In genomic region chr4:54941994-54942552, GRCh38 we compare ENCODE assay signal across 2 cellular contexts.
TF ChIP-seq lines count a peak whose summit lies in the region.

No MANE protein-coding gene starts in this region.

TF ChIP-seq in HepG2, 621 proteins besides CTCF, POLR2A, EP300 and RAD21 (continued from another document):
- TF ChIP-seq PAXIP1 (CRISPR knock-in tag; conservative IDR thresholded peaks at IDR 0.05) = no peak
- TF ChIP-seq ZKSCAN8 (CRISPR knock-in tag; IDR thresholded peaks at IDR 0.05; ENCODE audit: borderline replicate concordance) = no peak
- no peak for TF ChIP-seq JARID2 (CRISPR knock-in tag; IDR thresholded peaks at IDR 0.05; ENCODE audit: insufficient replicate concordance)
- TF ChIP-seq ZNF768 (CRISPR knock-in tag; IDR thresholded peaks at IDR 0.05) = no peak
- TF ChIP-seq YEATS4 (CRISPR knock-in tag; IDR thresholded peaks at IDR 0.05; ENCODE audit: borderline replicate concordance) = no peak
- no peak for TF ChIP-seq THAP7 (CRISPR knock-in tag; IDR thresholded peaks at IDR 0.05)
- TF ChIP-seq TERF1 (CRISPR knock-in tag; IDR thresholded peaks at IDR 0.05) = no peak
- TF ChIP-seq PCBP2 (optimal IDR thresholded peaks at IDR 0.05; ENCODE audit: low read depth, low read length, poor library complexity, severe bottlenecking) = no peak
- no peak for TF ChIP-seq CEBPB (IDR thresholded peaks at IDR 0.05; ENCODE audit: borderline replicate concordance, low read depth, low read length)
- no peak for TF ChIP-seq ZNF260 (CRISPR knock-in tag; IDR thresholded peaks at IDR 0.05; ENCODE audit: borderline replicate concordance, low read depth)
- no peak for TF ChIP-seq ONECUT2 (CRISPR knock-in tag; IDR thresholded peaks at IDR 0.05)
- TF ChIP-seq PBX2 (CRISPR knock-in tag; IDR thresholded peaks at IDR 0.05) = no peak
- TF ChIP-seq FOXP1 (IDR thresholded peaks at IDR 0.05) = no peak
- TF ChIP-seq FOXP1 (CRISPR knock-in tag; IDR thresholded peaks at IDR 0.05) = no peak
- no peak for TF ChIP-seq ISL2 (CRISPR knock-in tag; IDR thresholded peaks at IDR 0.05)
- no peak for TF ChIP-seq THRA (CRISPR knock-in tag; IDR thresholded peaks at IDR 0.05; ENCODE audit: borderline replicate concordance)
- TF ChIP-seq ZNF235 (CRISPR knock-in tag; IDR thresholded peaks at IDR 0.05; ENCODE audit: borderline replicate concordance) = no peak

TF ChIP-seq in WTC11, 78 proteins besides CTCF, POLR2A, EP300 and RAD21 (continued from another document):
- TF ChIP-seq ZNF425 (CRISPR knock-in tag; conservative IDR thresholded peaks at IDR 0.05) (no peak), CBFB (CRISPR knock-in tag; IDR thresholded peaks at IDR 0.05; ENCODE audit: low read depth) (no peak), E2F5 (CRISPR knock-in tag; IDR thresholded peaks at IDR 0.05) (no peak), RELA (CRISPR knock-in tag; IDR thresholded peaks at IDR 0.05; ENCODE audit: borderline replicate concordance) (no peak), KAT7 (CRISPR knock-in tag; IDR thresholded peaks at IDR 0.05; ENCODE audit: borderline replicate concordance) (no peak), SMAD3 (CRISPR knock-in tag; IDR thresholded peaks at IDR 0.05; ENCODE audit: borderline replicate concordance) (no peak), ATF6 (CRISPR knock-in tag; IDR thresholded peaks at IDR 0.05) (no peak), E2F1 (CRISPR knock-in tag; IDR thresholded peaks at IDR 0.05) (no peak), ATF2 (CRISPR knock-in tag; IDR thresholded peaks at IDR 0.05; ENCODE audit: borderline replicate concordance, low read depth) (no peak)
